8 cellular contexts compared by ENCODE assay signal in genomic region chr1:156749429-156750118, GRCh38. TPM values are rescaled to one million over a fixed set of nuclear protein-coding genes. Genes with fewer than 3 reads are reported as not detected.
A peak's percentile ranks its signal among the peaks of the same experiment; 100 is the strongest.
DNase-seq lines count a peak whose midpoint lies in the region; ATAC-seq, FAIRE-seq and TF ChIP-seq lines count a peak whose summit lies in the region.

No MANE protein-coding gene starts in this region.

- peaks cover 48% of the 10 kb centered on the region for H3K36me3 Mint-ChIP-seq in activated CD4-positive, alpha-beta T cell treated with anti-CD3 and anti-CD28 coated beads, Interleukin-2, amount 10 ng/mL, durations not matched to agents 24 days and 14 days (ENCODE audit: low read depth)
- H3K36me3 Mint-ChIP-seq in activated T-helper 2 cell treated with anti-CD3 and anti-CD28 coated beads, Interferon-gamma antibody, Interleukin-2, Interleukin-4, amounts not matched to agents 10 μg/mL and 5 μg/mL and 100 μg/mL, durations not matched to agents 14 hours and 24 hours and 36 hours (ENCODE audit: low read depth), result peaks cover 54% of the 10 kb centered on the region

- ATAC-seq in GM18502 (IDR thresholded peaks at IDR 0.05; ENCODE audit: poor library complexity, unreplicated experiment) (no peak), GM19324 (IDR thresholded peaks at IDR 0.05; ENCODE audit: low FRiP score, unreplicated experiment) (no peak)

- H3K27me3 ChIP-seq in testis, result no peaks in the 10 kb centered on the region

- no peak for FAIRE-seq in kidney (lab: Jason Lieb, UNC)

- intact Hi-C loops in activated CD4-positive, alpha-beta T cell treated with anti-CD3 and anti-CD28 coated beads, Interleukin-2, amount 10 ng/mL, durations not matched to agents 24 days and 14 days (cut with micrococcal nuclease), result loop anchor here (10.0 kb wide), 1 partner anchor 555 kb away; the partner anchor contains the start of gene SLC25A44
- intact Hi-C loops in activated T-helper 2 cell treated with anti-CD3 and anti-CD28 coated beads, Interferon-gamma antibody, Interleukin-2, Interleukin-4, amounts not matched to agents 10 μg/mL and 5 μg/mL and 100 μg/mL, durations not matched to agents 14 hours and 24 hours and 36 hours (cut with micrococcal nuclease), result loop anchor here (5.0 kb wide), 1 partner anchor 242 kb away; no protein-coding TSS in a partner anchor
- intact Hi-C loops in kidney (cut with DNase I) (no loop called here), testis (cut with DNase I; ENCODE audit: low total_unique reads) (no loop called here), head of caudate nucleus (cut with DNase I) (loop anchor here (2.0 kb wide), 1 partner anchor 17 kb away; the partner anchor contains the start of gene PRCC)

- H3K36me3 ChIP-seq in kidney (ENCODE audit: control insufficient read depth in 1 of 2, insufficient read depth in 2 of 2, low read length in 2 of 2), result no peaks in the 10 kb centered on the region
- H3K36me3 ChIP-seq in testis (ENCODE audit: low read depth, missing control alignments), result no peaks in the 10 kb centered on the region

- 17% methylated on average over 8 of the region's 8 CpGs for WGBS in testis, 2 donors

- TF ChIP-seq CTCF in kidney (IDR thresholded peaks at IDR 0.05; ENCODE audit: borderline replicate concordance, extremely low read depth, insufficient read depth) (no peak), testis (IDR thresholded peaks at IDR 0.05) (no peak)

- H3K4me1 ChIP-seq in kidney (ENCODE audit: control insufficient read depth in 1 of 2, insufficient read depth in 1 of 2, low read depth in 1 of 2, low read length in 2 of 2) (peaks cover 40 to 45% of the 10 kb centered on the region in 2 donors), testis (peaks cover 56% of the 10 kb centered on the region)

- H3K27me3 Mint-ChIP-seq in activated CD4-positive, alpha-beta T cell treated with anti-CD3 and anti-CD28 coated beads, Interleukin-2, amount 10 ng/mL, durations not matched to agents 24 days and 14 days, result no peaks in the 10 kb centered on the region
- no peaks in the 10 kb centered on the region for H3K27me3 Mint-ChIP-seq in activated T-helper 2 cell treated with anti-CD3 and anti-CD28 coated beads, Interferon-gamma antibody, Interleukin-2, Interleukin-4, amounts not matched to agents 10 μg/mL and 5 μg/mL and 100 μg/mL, durations not matched to agents 14 hours and 24 hours and 36 hours (ENCODE audit: low read depth)

- H3K4me1 Mint-ChIP-seq in activated CD4-positive, alpha-beta T cell treated with anti-CD3 and anti-CD28 coated beads, Interleukin-2, amount 10 ng/mL, durations not matched to agents 24 days and 14 days, result peaks cover 42% of the 10 kb centered on the region
- H3K4me1 Mint-ChIP-seq in activated T-helper 2 cell treated with anti-CD3 and anti-CD28 coated beads, Interferon-gamma antibody, Interleukin-2, Interleukin-4, amounts not matched to agents 10 μg/mL and 5 μg/mL and 100 μg/mL, durations not matched to agents 14 hours and 24 hours and 36 hours (ENCODE audit: low read depth), result peaks cover 41% of the 10 kb centered on the region

- no peaks in the 10 kb centered on the region for H3K9me3 Mint-ChIP-seq in activated CD4-positive, alpha-beta T cell treated with anti-CD3 and anti-CD28 coated beads, Interleukin-2, amount 10 ng/mL, durations not matched to agents 24 days and 14 days
- no peaks in the 10 kb centered on the region for H3K9me3 Mint-ChIP-seq in activated T-helper 2 cell treated with anti-CD3 and anti-CD28 coated beads, Interferon-gamma antibody, Interleukin-2, Interleukin-4, amounts not matched to agents 10 μg/mL and 5 μg/mL and 100 μg/mL, durations not matched to agents 14 hours and 24 hours and 36 hours

- H3K9me3 ChIP-seq in kidney (ENCODE audit: control insufficient read depth in 1 of 2, low read length in 2 of 2) (no peaks in the 10 kb centered on the region), testis (no peaks in the 10 kb centered on the region)

- H3K9ac ChIP-seq in kidney (ENCODE audit: low read length in 2 of 2), result peak overlapping the region; percentile 81 to 99

- H3K27ac ChIP-seq in kidney (ENCODE audit: low read depth in 2 of 2, low read length in 2 of 2) (peak overlapping the region; percentile 92 to 93), testis (peak overlapping the region; percentile 97)

- H3K4me3 ChIP-seq in kidney (ENCODE audit: low read length in 2 of 2), result peak overlapping the region; percentile 91 to 97
- peak overlapping the region in 1 of 2 donors; percentile 99 for H3K4me3 ChIP-seq in testis

- peak overlapping the region; percentile 97 for H3K4me3 Mint-ChIP-seq in activated CD4-positive, alpha-beta T cell treated with anti-CD3 and anti-CD28 coated beads, Interleukin-2, amount 10 ng/mL, durations not matched to agents 24 days and 14 days
- H3K4me3 Mint-ChIP-seq in activated T-helper 2 cell treated with anti-CD3 and anti-CD28 coated beads, Interferon-gamma antibody, Interleukin-2, Interleukin-4, amounts not matched to agents 10 μg/mL and 5 μg/mL and 100 μg/mL, durations not matched to agents 14 hours and 24 hours and 36 hours (ENCODE audit: low read depth), result peak overlapping the region; percentile 94

- peak; percentile 69 for DNase-seq in activated CD4-positive, alpha-beta T cell treated with anti-CD3 and anti-CD28 coated beads, Interleukin-2, amount 10 ng/mL, durations not matched to agents 24 days and 14 days
- no peak for DNase-seq in activated CD4-positive, alpha-beta T cell treated with anti-CD3 and anti-CD28 coated beads for 48 hours
- no peak for DNase-seq in activated T-helper 2 cell treated with anti-CD3 and anti-CD28 coated beads, Interferon-gamma antibody, Interleukin-2, Interleukin-4, amounts not matched to agents 10 μg/mL and 5 μg/mL and 100 μg/mL, durations not matched to agents 14 hours and 24 hours and 36 hours (ENCODE audit: low spot score)
- no peak for DNase-seq in kidney
- DNase-seq in testis, result no peak
- no peak for DNase-seq in head of caudate nucleus

- no peak for TF ChIP-seq POLR2A in testis (IDR thresholded peaks at IDR 0.05)

- peak overlapping the region; percentile 96 for H3K27ac Mint-ChIP-seq in activated CD4-positive, alpha-beta T cell treated with anti-CD3 and anti-CD28 coated beads, Interleukin-2, amount 10 ng/mL, durations not matched to agents 24 days and 14 days
- H3K27ac Mint-ChIP-seq in activated T-helper 2 cell treated with anti-CD3 and anti-CD28 coated beads, Interferon-gamma antibody, Interleukin-2, Interleukin-4, amounts not matched to agents 10 μg/mL and 5 μg/mL and 100 μg/mL, durations not matched to agents 14 hours and 24 hours and 36 hours, result peak overlapping the region; percentile 92

RNA-seq across cellular contexts. Expression of gene HDGF, which starts 1.9 kb away (rescaled TPM):
- total RNA-seq in activated CD4-positive, alpha-beta T cell treated with anti-CD3 and anti-CD28 coated beads, Interleukin-2, amount 10 ng/mL, durations not matched to agents 24 days and 14 days, result 360 and 367 TPM in 2 replicates
- 359 and 360 TPM in 2 replicates for total RNA-seq in activated T-helper 2 cell treated with anti-CD3 and anti-CD28 coated beads, Interferon-gamma antibody, Interleukin-2, Interleukin-4, amounts not matched to agents 10 μg/mL and 5 μg/mL and 100 μg/mL, durations not matched to agents 14 hours and 24 hours and 36 hours
- 198 TPM for total RNA-seq in kidney
- 206 TPM for polyA plus RNA-seq in kidney (ENCODE audit: insufficient read depth, low read depth, low replicate concordance)
- total RNA-seq in testis, result 10 to 100 TPM; 78.2 to 97.7 TPM
- 133 TPM for polyA plus RNA-seq in testis (ENCODE audit: insufficient read depth, low read depth, low replicate concordance)

RNA-seq across cellular contexts. Expression of gene MRPL24, which starts 8.7 kb away (rescaled TPM):
- total RNA-seq in activated CD4-positive, alpha-beta T cell treated with anti-CD3 and anti-CD28 coated beads, Interleukin-2, amount 10 ng/mL, durations not matched to agents 24 days and 14 days, result 134 and 135 TPM in 2 replicates
- total RNA-seq in activated T-helper 2 cell treated with anti-CD3 and anti-CD28 coated beads, Interferon-gamma antibody, Interleukin-2, Interleukin-4, amounts not matched to agents 10 μg/mL and 5 μg/mL and 100 μg/mL, durations not matched to agents 14 hours and 24 hours and 36 hours, result 116 and 124 TPM in 2 replicates
- total RNA-seq in kidney (71.9 TPM), testis (10 to 100 TPM; 36.6 to 51.7 TPM)
- polyA plus RNA-seq in kidney (ENCODE audit: insufficient read depth, low read depth, low replicate concordance) (174 TPM), testis (ENCODE audit: insufficient read depth, low read depth, low replicate concordance) (101 TPM)

RNA-seq across cellular contexts. Expression of gene PRCC, which starts 17.8 kb away (rescaled TPM):
- total RNA-seq in activated CD4-positive, alpha-beta T cell treated with anti-CD3 and anti-CD28 coated beads, Interleukin-2, amount 10 ng/mL, durations not matched to agents 24 days and 14 days, result 106 and 120 TPM in 2 replicates
- total RNA-seq in activated T-helper 2 cell treated with anti-CD3 and anti-CD28 coated beads, Interferon-gamma antibody, Interleukin-2, Interleukin-4, amounts not matched to agents 10 μg/mL and 5 μg/mL and 100 μg/mL, durations not matched to agents 14 hours and 24 hours and 36 hours, result 94.8 and 110 TPM in 2 replicates
- 52.8 TPM for total RNA-seq in kidney
- polyA plus RNA-seq in kidney (ENCODE audit: insufficient read depth, low read depth, low replicate concordance), result 50.5 TPM
- total RNA-seq in testis, result 10 to 100 TPM; 53.3 to 62.0 TPM
- polyA plus RNA-seq in testis (ENCODE audit: insufficient read depth, low read depth, low replicate concordance), result 68.3 TPM

RNA-seq across cellular contexts. Expression of gene ISG20L2, which starts 21.0 kb away (rescaled TPM):
- 75.4 and 83.1 TPM in 2 replicates for total RNA-seq in activated CD4-positive, alpha-beta T cell treated with anti-CD3 and anti-CD28 coated beads, Interleukin-2, amount 10 ng/mL, durations not matched to agents 24 days and 14 days
- 52.2 and 57.4 TPM in 2 replicates for total RNA-seq in activated T-helper 2 cell treated with anti-CD3 and anti-CD28 coated beads, Interferon-gamma antibody, Interleukin-2, Interleukin-4, amounts not matched to agents 10 μg/mL and 5 μg/mL and 100 μg/mL, durations not matched to agents 14 hours and 24 hours and 36 hours
- total RNA-seq in kidney (23.3 TPM), testis (100 to 1,000 TPM in 1 of 2 donors, 10 to 100 TPM in 1; 60.9 to 150 TPM)
- polyA plus RNA-seq in kidney (ENCODE audit: insufficient read depth, low read depth, low replicate concordance) (13.3 TPM), testis (ENCODE audit: insufficient read depth, low read depth, low replicate concordance) (223 TPM)

RNA-seq across cellular contexts. Expression of gene METTL25B, which starts 21.3 kb away (rescaled TPM):
- total RNA-seq in activated CD4-positive, alpha-beta T cell treated with anti-CD3 and anti-CD28 coated beads, Interleukin-2, amount 10 ng/mL, durations not matched to agents 24 days and 14 days, result 35.9 and 40.5 TPM in 2 replicates
- total RNA-seq in activated T-helper 2 cell treated with anti-CD3 and anti-CD28 coated beads, Interferon-gamma antibody, Interleukin-2, Interleukin-4, amounts not matched to agents 10 μg/mL and 5 μg/mL and 100 μg/mL, durations not matched to agents 14 hours and 24 hours and 36 hours, result 37.3 and 45.2 TPM in 2 replicates
- total RNA-seq in kidney (35.2 TPM), testis (10 to 100 TPM; 34.1 to 69.0 TPM)
- polyA plus RNA-seq in kidney (ENCODE audit: insufficient read depth, low read depth, low replicate concordance) (29.4 TPM), testis (ENCODE audit: insufficient read depth, low read depth, low replicate concordance) (50.5 TPM)

Comparison
In these comparisons a context has a peak if more than half of its experiments do, and no peak if none do; other contexts are left out.
1. intact Hi-C loops: an anchor here in activated CD4-positive, alpha-beta T cell treated with anti-CD3 and anti-CD28 coated beads, Interleukin-2, amount 10 ng/mL, durations not matched to agents 24 days and 14 days (10.0 kb wide), activated T-helper 2 cell treated with anti-CD3 and anti-CD28 coated beads, Interferon-gamma antibody, Interleukin-2, Interleukin-4, amounts not matched to agents 10 μg/mL and 5 μg/mL and 100 μg/mL, durations not matched to agents 14 hours and 24 hours and 36 hours (5.0 kb wide) and head of caudate nucleus (2.0 kb wide); none called in kidney and testis.